23 cellular contexts compared by ENCODE assay signal in the genomic region with DNA sequence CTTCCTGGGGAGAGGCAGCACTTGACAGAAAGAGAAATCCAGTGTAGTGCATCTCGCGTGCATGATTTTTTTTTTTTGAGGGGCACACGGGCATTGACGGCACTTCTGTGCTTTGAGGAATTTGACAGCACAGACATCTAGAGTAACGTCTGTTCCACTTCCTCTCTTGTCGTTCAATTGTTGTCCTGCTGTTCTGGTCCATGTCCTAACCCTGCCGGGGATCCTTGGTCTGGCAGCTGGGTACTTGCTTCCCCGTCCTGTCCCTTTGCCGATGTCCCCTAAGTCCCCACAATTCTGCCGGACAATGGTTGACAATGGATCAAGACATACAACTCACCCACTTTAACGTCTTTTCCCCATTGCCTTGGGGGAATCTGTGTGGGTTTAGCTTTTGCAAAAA. TPM values are rescaled to one million over a fixed set of nuclear protein-coding genes. Genes with fewer than 3 reads are reported as not detected.
A peak's percentile ranks its signal among the peaks of the same experiment; 100 is the strongest.
DNase-seq lines count a peak whose midpoint lies in the region; ATAC-seq, FAIRE-seq and TF ChIP-seq lines count a peak whose summit lies in the region.
"Had no signal": no experiment of that assay in that cellular context is flagged by ENCODE, and none has a peak within 500 bp of the region (broad histone marks: within the 10 kb centered on the region; RNA-seq: fewer than 3 reads in every experiment).

No MANE protein-coding gene starts in this region.

- no peaks in the 10 kb centered on the region for H4K20me1 ChIP-seq in K562 (replicated peaks; ENCODE audit: control insufficient read depth, insufficient read depth, low read length)
- no peaks in the 10 kb centered on the region for H4K20me1 ChIP-seq in smooth muscle cell (ENCODE audit: low read depth)
- no peaks in the 10 kb centered on the region for H4K20me1 ChIP-seq in GM23338 (replicated peaks; ENCODE audit: insufficient read depth)
- H4K20me1 ChIP-seq: BLaER1 had no signal

- intact Hi-C loops in breast epithelium (cut with DNase I; ENCODE audit: low total_unique reads), result loop anchor here (10.0 kb wide), 1 partner anchor 86 kb away; no protein-coding TSS in a partner anchor
- intact Hi-C loops in MCF 10A (cut with micrococcal nuclease), result no loop called here
- intact Hi-C loops in K562 (cut with micrococcal nuclease), result no loop called here
- intact Hi-C loops in naive thymus-derived CD4-positive, alpha-beta T cell (cut with micrococcal nuclease), result no loop called here

- DNase-seq in breast epithelium (ENCODE audit: low spot score in 2 of 2), result no peak
- no peak for DNase-seq in MCF 10A (ENCODE audit: unreplicated experiment)
- DNase-seq in NB4 (ENCODE audit: low read depth), result peak; percentile 35
- DNase-seq in K562 (ENCODE audit: extremely low read depth in 1 of 4, low spot score in 3 of 4), result no peak
- no peak for DNase-seq in smooth muscle cell (lab: John Stamatoyannopoulos, UW; ENCODE audit: unreplicated experiment)
- no peak for DNase-seq in naive thymus-derived CD4-positive, alpha-beta T cell
- no peak for DNase-seq in GM23338 (ENCODE audit: low spot score)
- no peak for DNase-seq in left lobe of liver (ENCODE audit: low spot score)
- DNase-seq: 8988T, DND-41, GM23248, KBM-7, NCI-H1105, NCI-H187, NCI-H2171, NCI-H446, NCI-H69 had no signal

- POLR2A ChIA-PET in MCF 10A (lab: Yijun Ruan, JAX), result interaction anchor here (0.5 to 13.0 kb wide), 5 partner anchors 10 to 709 kb away, joined by 3 to 354 read pairs (median 3); no protein-coding TSS in a partner anchor
- POLR2A ChIA-PET in K562 (lab: Yijun Ruan, JAX), result no interaction called here
- POLR2A ChIA-PET in naive thymus-derived CD4-positive, alpha-beta T cell (lab: Charles Lee), result no interaction called here

- 1% methylated on average over 10 of the region's 11 CpGs for WGBS in K562 (ENCODE audit: insufficient coverage, low coverage, missing lambda C conversion rate)
- WGBS in smooth muscle cell (ENCODE audit: low lambda C conversion rate), result 64% methylated on average over 11 of the region's 11 CpGs

- peaks cover 14% of the 10 kb centered on the region for H3K36me3 Mint-ChIP-seq in MCF 10A (ENCODE audit: insufficient read depth, unreplicated experiment)
- no peaks in the 10 kb centered on the region for H3K36me3 Mint-ChIP-seq in naive thymus-derived CD4-positive, alpha-beta T cell
- H3K36me3 Mint-ChIP-seq in GM23338 (ENCODE audit: low read depth), result no peaks in the 10 kb centered on the region

- no peak for FAIRE-seq in K562 (lab: Jason Lieb, UNC)
- FAIRE-seq: G401.6, GM18507 had no signal

- H3K9me3 ChIP-seq in breast epithelium (no peaks in the 10 kb centered on the region), K562 (replicated peaks; ENCODE audit: control insufficient read depth, insufficient read depth, low read depth, low read length) (no peaks in the 10 kb centered on the region), smooth muscle cell (replicated peaks; ENCODE audit: low read depth) (no peaks in the 10 kb centered on the region)
- no peaks in the 10 kb centered on the region for H3K9me3 ChIP-seq in naive thymus-derived CD4-positive, alpha-beta T cell (ENCODE audit: control insufficient read depth in 2 of 3, low read length in 3 of 3)
- H3K9me3 ChIP-seq: BLaER1 had no signal

- H3K9ac ChIP-seq in K562 (ENCODE audit: insufficient read depth in 1 of 2, low read depth in 2 of 2, low read length in 2 of 2), result no peak overlapping the region
- no peak overlapping the region for H3K9ac ChIP-seq in smooth muscle cell (ENCODE audit: low read depth)
- H3K9ac ChIP-seq: BLaER1, GM23248 had no signal

- H3K4me2 ChIP-seq in K562 (ENCODE audit: insufficient read depth, low read length) (no peak overlapping the region), smooth muscle cell (peak overlapping the region; percentile 53), GM23338 (no peak overlapping the region)
- H3K4me2 ChIP-seq: BLaER1 had no signal

- TF ChIP-seq CTCF in breast epithelium (IDR thresholded peaks at IDR 0.05) (no peak), MCF 10A (IDR thresholded peaks at IDR 0.05; ENCODE audit: unreplicated experiment) (no peak), NB4 (IDR thresholded peaks at IDR 0.05; ENCODE audit: low read depth, low read length) (no peak), K562 (IDR thresholded peaks at IDR 0.05 in 2 of 3, conservative IDR thresholded peaks at IDR 0.05 in 1 of 3; ENCODE audit: insufficient read depth in 2 of 3, low read depth in 1 of 3, low read length in 3 of 3) (no peak), smooth muscle cell (IDR thresholded peaks at IDR 0.05; ENCODE audit: borderline replicate concordance, insufficient read depth, poor library complexity, severe bottlenecking) (no peak), GM23338 (conservative IDR thresholded peaks at IDR 0.05; ENCODE audit: low read depth in 2 of 2) (no peak)

- TF ChIP-seq RAD21 in K562 (CRISPR knock-in tag; conservative IDR thresholded peaks at IDR 0.05 in 1 of 2, IDR thresholded peaks at IDR 0.05 in 1 of 2), result no peak

- in situ Hi-C loops in K562 (cut with MboI), result no loop called here

- H3K27me3 ChIP-seq in breast epithelium (no peaks in the 10 kb centered on the region), K562 (ENCODE audit: control insufficient read depth in 2 of 2, insufficient read depth in 2 of 2, low read length in 2 of 2) (peaks cover 15 to 40% of the 10 kb centered on the region in 2 experiments), smooth muscle cell (ENCODE audit: low read depth) (no peaks in the 10 kb centered on the region), GM23338 (ENCODE audit: insufficient read depth) (no peaks in the 10 kb centered on the region)
- H3K27me3 ChIP-seq in naive thymus-derived CD4-positive, alpha-beta T cell (ENCODE audit: control insufficient read depth in 2 of 2, insufficient read depth in 2 of 2, low read length in 2 of 2), result no peaks in the 10 kb centered on the region
- H3K27me3 ChIP-seq: BLaER1 had no signal

- H3K36me3 ChIP-seq in breast epithelium, result no peaks in the 10 kb centered on the region
- H3K36me3 ChIP-seq in K562 (ENCODE audit: control insufficient read depth, insufficient read depth, low read length), result no peaks in the 10 kb centered on the region
- no peaks in the 10 kb centered on the region for H3K36me3 ChIP-seq in smooth muscle cell (ENCODE audit: low read depth)
- H3K36me3 ChIP-seq in naive thymus-derived CD4-positive, alpha-beta T cell (ENCODE audit: control insufficient read depth in 2 of 3, insufficient read depth in 3 of 3, low read length in 3 of 3), result no peaks in the 10 kb centered on the region
- no peaks in the 10 kb centered on the region for H3K36me3 ChIP-seq in GM23338 (ENCODE audit: insufficient read depth)
- H3K36me3 ChIP-seq: BLaER1 had no signal

- no peaks in the 10 kb centered on the region for H3K79me2 ChIP-seq in K562 (ENCODE audit: control insufficient read depth, insufficient read depth, low read length)
- peaks cover 6% of the 10 kb centered on the region for H3K79me2 ChIP-seq in smooth muscle cell (ENCODE audit: low read depth)
- H3K79me2 ChIP-seq in GM23338 (replicated peaks; ENCODE audit: insufficient read depth), result no peaks in the 10 kb centered on the region

- H3K4me3 Mint-ChIP-seq in MCF 10A (ENCODE audit: unreplicated experiment) (no peak overlapping the region), GM23338 (no peak overlapping the region)
- no peak overlapping the region for H3K4me3 Mint-ChIP-seq in naive thymus-derived CD4-positive, alpha-beta T cell

- H3K4me3 ChIP-seq in breast epithelium (no peak overlapping the region), NB4 (ENCODE audit: low read depth, low read length) (no peak overlapping the region), K562 (no peak overlapping the region), smooth muscle cell (no peak overlapping the region), GM23338 (no peak overlapping the region)
- H3K4me3 ChIP-seq in naive thymus-derived CD4-positive, alpha-beta T cell (ENCODE audit: low read length), result no peak overlapping the region
- H3K4me3 ChIP-seq: BLaER1, GM23248, SK-N-MC had no signal

- H3K9me2 ChIP-seq in GM23338 (ENCODE audit: insufficient read depth), result no peaks in the 10 kb centered on the region

- H3K4me1 Mint-ChIP-seq in MCF 10A (ENCODE audit: insufficient read depth, unreplicated experiment) (peaks cover 20% of the 10 kb centered on the region), GM23338 (peaks cover 5% of the 10 kb centered on the region; the same call in 1 of the 3 replicates)
- peaks cover 4 to 21% (median 15%) of the 10 kb centered on the region in 7 donors for H3K4me1 Mint-ChIP-seq in naive thymus-derived CD4-positive, alpha-beta T cell

- no peaks in the 10 kb centered on the region for H3K9me3 Mint-ChIP-seq in MCF 10A (ENCODE audit: unreplicated experiment)
- peaks cover 0 to 3% (median 0%) of the 10 kb centered on the region in 11 donors for H3K9me3 Mint-ChIP-seq in naive thymus-derived CD4-positive, alpha-beta T cell
- no peaks in the 10 kb centered on the region for H3K9me3 Mint-ChIP-seq in GM23338

- H3K27me3 Mint-ChIP-seq in MCF 10A (ENCODE audit: insufficient read depth, unreplicated experiment) (no peaks in the 10 kb centered on the region), GM23338 (ENCODE audit: insufficient read depth, low read depth, poor library complexity) (peaks cover 6% of the 10 kb centered on the region)
- peaks cover 0 to 3% (median 0%) of the 10 kb centered on the region in 5 donors for H3K27me3 Mint-ChIP-seq in naive thymus-derived CD4-positive, alpha-beta T cell

- no peaks in the 10 kb centered on the region for H3K9me1 ChIP-seq in K562 (ENCODE audit: control insufficient read depth, insufficient read depth, low read length)

- H3K27ac Mint-ChIP-seq in MCF 10A (ENCODE audit: low read depth, unreplicated experiment) (no peak overlapping the region), GM23338 (no peak overlapping the region)
- no peak overlapping the region for H3K27ac Mint-ChIP-seq in naive thymus-derived CD4-positive, alpha-beta T cell

- CTCF ChIA-PET in MCF 10A (lab: Yijun Ruan, JAX) (interaction anchor here (0.6 to 1.9 kb wide), 8 partner anchors 22 to 1600 kb away, joined by 3 to 9 read pairs (median 4); no protein-coding TSS in a partner anchor), K562 (lab: Yijun Ruan, JAX; ENCODE audit: low intra/inter-chr PET ratio) (interaction anchor here (0.6 kb wide), 1 partner anchor 642 kb away, joined by 4 read pairs; no protein-coding TSS in a partner anchor)
- CTCF ChIA-PET in naive thymus-derived CD4-positive, alpha-beta T cell (lab: Charles Lee), result no interaction called here

- TF ChIP-seq EP300 in K562 (IDR thresholded peaks at IDR 0.05; ENCODE audit: low read length), result no peak

- no peak overlapping the region for H2AFZ ChIP-seq in K562 (ENCODE audit: low read depth, low read length)
- H2AFZ ChIP-seq in smooth muscle cell (ENCODE audit: low read depth), result no peak overlapping the region
- H2AFZ ChIP-seq in GM23338, result no peak overlapping the region
- H2AFZ ChIP-seq: GM23248 had no signal

- TF ChIP-seq POLR2A in breast epithelium (IDR thresholded peaks at IDR 0.05), result no peak
- no peak for TF ChIP-seq POLR2A in NB4 (IDR thresholded peaks at IDR 0.05; ENCODE audit: extremely low read depth, insufficient read length)
- TF ChIP-seq POLR2A in K562 (conservative IDR thresholded peaks at IDR 0.05), result no peak

- H3K4me1 ChIP-seq in breast epithelium, result peaks cover 2 to 22% of the 10 kb centered on the region in 2 donors
- peaks cover 0 to 4% of the 10 kb centered on the region in 2 experiments; a peak in 1 of 5 replicates for H3K4me1 ChIP-seq in K562 (replicated peaks in 1 of 2; ENCODE audit: control insufficient read depth in 2 of 2, insufficient read depth in 2 of 2, low read length in 2 of 2)
- peaks cover 8% of the 10 kb centered on the region for H3K4me1 ChIP-seq in smooth muscle cell (ENCODE audit: low read depth)
- peaks cover 0 to 13% of the 10 kb centered on the region in 2 donors for H3K4me1 ChIP-seq in naive thymus-derived CD4-positive, alpha-beta T cell (ENCODE audit: control insufficient read depth in 2 of 2, insufficient read depth in 2 of 2, low read length in 2 of 2)
- no peaks in the 10 kb centered on the region for H3K4me1 ChIP-seq in GM23338 (ENCODE audit: insufficient read depth)

- BruUV-seq in MCF 10A (replicated peaks; lab: Mats Ljungman, UMichigan) (no TSS peak), K562 (replicated peaks; lab: Mats Ljungman, UMichigan) (no TSS peak)

- peak overlapping the region; percentile 35 to 52 for H3K27ac ChIP-seq in breast epithelium
- no peak overlapping the region for H3K27ac ChIP-seq in K562 (ENCODE audit: extremely low read depth, low read depth, low read length)
- peak overlapping the region; percentile 34 for H3K27ac ChIP-seq in smooth muscle cell (ENCODE audit: low read depth)
- no peak overlapping the region for H3K27ac ChIP-seq in naive thymus-derived CD4-positive, alpha-beta T cell (ENCODE audit: low read depth, low read length)
- no peak overlapping the region for H3K27ac ChIP-seq in GM23338 (ENCODE audit: low read depth)
- H3K27ac ChIP-seq: BLaER1, GM23248, SK-N-MC had no signal

- ATAC-seq in K562 (no peak), GM23338 (no peak), left lobe of liver (no peak)
- ATAC-seq in naive thymus-derived CD4-positive, alpha-beta T cell, result no peak
- ATAC-seq: HCT116, Panc1 had no signal

- H3F3A ChIP-seq in smooth muscle cell (ENCODE audit: low read depth) (peaks cover 24% of the 10 kb centered on the region), GM23338 (replicated peaks; ENCODE audit: low read depth) (no peaks in the 10 kb centered on the region)

RNA-seq across cellular contexts. Expression of a gene that starts 46.0 kb away (rescaled TPM):
- total RNA-seq in breast epithelium (10 to 100 TPM; 32.6 to 47.2 (median 44.5) TPM), MCF 10A (2022) (109 and 126 TPM in 2 replicates), K562 (2014; rRNA removed) (46.9 and 51.4 TPM in 2 replicates), K562 (2014; rRNA removed; fragmentation: Illumina TruSeq; extraction: Trizol) (84.6 and 88.1 TPM in 2 replicates), K562 (2015; rRNA removed; fragmentation: Illumina TruSeq; extraction: Trizol) (68.3 TPM in 2 replicates), K562 (2021) (67.0 and 69.8 TPM in 2 replicates), smooth muscle cell (35.4 and 49.4 TPM in 2 replicates), left lobe of liver (34.7 TPM)
- total RNA-seq in K562 (2011; cell fraction: chromatin; rRNA removed; ENCODE audit: low replicate concordance), result 12.7 and 16.9 TPM in 2 replicates
- 18.7 and 25.7 TPM in 2 replicates for total RNA-seq in K562 (2011; cell fraction: nucleolus; rRNA removed)
- total RNA-seq in K562 (2011; cell fraction: nucleoplasm; rRNA removed), result 22.6 and 27.2 TPM in 2 replicates
- polyA plus RNA-seq in K562 (2011; rRNA removed) (69.5 and 105 TPM in 2 replicates), K562 (2014; fragmentation: Illumina TruSeq; extraction: Trizol) (68.2 and 69.3 TPM in 2 replicates), K562 (2014; fragmentation: Nextera tagmentation; extraction: Ambion mirVana) (100 to 1,000 TPM; 341 to 361 TPM), K562 (2014; rRNA removed) (86.5 and 104 TPM in 2 replicates), smooth muscle cell (96.9 and 101 TPM in 2 replicates), GM23338 (2016; fragmentation: Nextera tagmentation; extraction: Ambion mirVana) (117 and 127 TPM in 2 replicates)
- 37.7 and 43.1 TPM in 2 replicates for polyA plus RNA-seq in K562 (2011; cell fraction: cytosol; rRNA removed)
- polyA plus RNA-seq in K562 (2011; cell fraction: nucleus; rRNA removed), result 14.4 and 22.0 TPM in 2 replicates
- 48.1 and 77.9 TPM in 2 replicates for polyA plus RNA-seq in K562 (2012)
- 40.5 and 43.6 TPM in 2 replicates for polyA minus RNA-seq in K562 (2011; rRNA and poly(A)+ RNA removed)
- 12.6 and 14.0 TPM in 2 replicates for polyA minus RNA-seq in K562 (2011; cell fraction: cytosol; rRNA and poly(A)+ RNA removed)
- polyA minus RNA-seq in K562 (2011; cell fraction: nucleus; rRNA and poly(A)+ RNA removed), result 18.7 and 19.9 TPM in 2 replicates
- total RNA-seq in naive thymus-derived CD4-positive, alpha-beta T cell, result 10 to 100 TPM; 21.5 to 52.6 (median 28.3) TPM
- 10 to 100 TPM; 50.0 to 90.2 TPM for polyA plus RNA-seq in naive thymus-derived CD4-positive, alpha-beta T cell
- 28.7 and 29.4 TPM in 2 replicates for total RNA-seq in GM23338 (2014; rRNA removed; shearing (Covaris generic))

Comparison
In these comparisons a context has a peak if more than half of its experiments do, and no peak if none do; other contexts are left out.
1. H3K27ac ChIP-seq: peak in breast epithelium (2 of 2) and smooth muscle cell (single experiment); none in K562 (single experiment), naive thymus-derived CD4-positive, alpha-beta T cell (single experiment) and GM23338 (single experiment).